In genomic region chr2:239149501-239149900, GRCh38 we compare ENCODE assay signal across 22 cellular contexts.
DNase-seq lines count a peak whose midpoint lies in the region; ATAC-seq, FAIRE-seq and TF ChIP-seq lines count a peak whose summit lies in the region.
"Had no signal": no experiment of that assay in that cellular context is flagged by ENCODE, and none has a peak within 500 bp of the region (broad histone marks: within the 10 kb centered on the region; RNA-seq: fewer than 3 reads in every experiment).

No MANE protein-coding gene starts in this region.

- H3K27me3 ChIP-seq in right lobe of liver (no peaks in the 10 kb centered on the region), HepG2 (ENCODE audit: control insufficient read depth in 1 of 2, insufficient read depth in 2 of 2, low read length in 2 of 2) (no peaks in the 10 kb centered on the region), psoas muscle (ENCODE audit: insufficient read depth in 3 of 3, low read length in 2 of 3) (no peaks in the 10 kb centered on the region)

- TF ChIP-seq RAD21 in HepG2 (CRISPR knock-in tag; IDR thresholded peaks at IDR 0.05) = no peak

- in situ Hi-C loops in HepG2 (cut with HindIII; ENCODE audit: extremely low pct_ligation_motif_present, low pct_unique_long_range_greater_than_20kb) = loop anchor here (5.0 kb wide), 1 partner anchor 248 kb away; no protein-coding TSS in a partner anchor

- H3K9me3 ChIP-seq in right lobe of liver (no peaks in the 10 kb centered on the region), HepG2 (ENCODE audit: low read length) (no peaks in the 10 kb centered on the region), psoas muscle (no peaks in the 10 kb centered on the region)
- H3K9me3 ChIP-seq: SK-N-SH had no signal

- H3K79me2 ChIP-seq in HepG2 (ENCODE audit: insufficient read depth, low read length) = no peaks in the 10 kb centered on the region

- WGBS in right lobe of liver (ENCODE audit: insufficient coverage, low coverage, low lambda C conversion rate, missing lambda C conversion rate) = 97% methylated on average over 11 of the region's 17 CpGs
- WGBS in HepG2 (ENCODE audit: low lambda C conversion rate) = 98% methylated on average over 17 of the region's 17 CpGs
- WGBS in psoas muscle, 3 donors = 90 to 93% (median 92%) methylated on average over 17 of the region's 17 CpGs

- H3K4me3 ChIP-seq in right lobe of liver (no peak overlapping the region), HepG2 (replicated peaks in 1 of 3; ENCODE audit: insufficient read depth in 1 of 3, low read depth in 2 of 3, low read length in 3 of 3) (no peak overlapping the region), psoas muscle (no peak overlapping the region)
- H3K4me3 ChIP-seq: coronary artery, GM12878 had no signal

- TF ChIP-seq CTCF in right lobe of liver (IDR thresholded peaks at IDR 0.05) (no peak), HepG2 (CRISPR knock-in tag; IDR thresholded peaks at IDR 0.05) (no peak), psoas muscle (IDR thresholded peaks at IDR 0.05) (no peak)

- no peak overlapping the region for H3K9ac ChIP-seq in HepG2 (ENCODE audit: insufficient read depth, low read depth, low read length)
- H3K9ac ChIP-seq: SK-N-SH had no signal

- no TSS peak for BruUV-seq in HepG2 (replicated peaks; lab: Mats Ljungman, UMichigan)

- no peak overlapping the region for H2AFZ ChIP-seq in HepG2 (ENCODE audit: low read length)

- TF ChIP-seq POLR2A in right lobe of liver (IDR thresholded peaks at IDR 0.05) (no peak), HepG2 (IDR thresholded peaks at IDR 0.05; ENCODE audit: insufficient read depth in 1 of 2, low read depth in 2 of 2, low read length in 2 of 2) (no peak)

- no peak overlapping the region for H3K4me2 ChIP-seq in HepG2 (ENCODE audit: low read depth, low read length)
- H3K4me2 ChIP-seq: SK-N-SH had no signal

- ATAC-seq in right lobe of liver (no peak), HepG2 (no peak), left lobe of liver (no peak), psoas muscle (no peak), HG02852 (IDR thresholded peaks at IDR 0.05; ENCODE audit: unreplicated experiment) (no peak)
- ATAC-seq in effector memory CD8-positive, alpha-beta T cell (replicated peaks) = no peak
- ATAC-seq: GM12878 had no signal

- intact Hi-C loops in right lobe of liver (cut with DNase I) (no loop called here), HepG2 (cut with micrococcal nuclease; ENCODE audit: unreplicated experiment) (no loop called here), psoas muscle (cut with DNase I) (loop anchor here in 1 of 2 donors (10.0 kb wide), 1 partner anchor 245 kb away; no protein-coding TSS in a partner anchor)

- no peak overlapping the region for H3K4me3 Mint-ChIP-seq in effector memory CD8-positive, alpha-beta T cell
- H3K4me3 Mint-ChIP-seq: activated CD4-positive, alpha-beta T cell treated with anti-CD3 and anti-CD28 coated beads, Interleukin-2, amount 10 ng/mL, durations not matched to agents 24 days and 14 days; memory B cell had no signal

- no peaks in the 10 kb centered on the region for H3K4me1 ChIP-seq in right lobe of liver
- peaks cover 6% of the 10 kb centered on the region for H3K4me1 ChIP-seq in HepG2 (ENCODE audit: insufficient read depth, low read length)
- peaks cover 23% of the 10 kb centered on the region for H3K4me1 ChIP-seq in psoas muscle

- peaks cover 12 to 16% of the 10 kb centered on the region in 2 donors for H3K4me1 Mint-ChIP-seq in effector memory CD8-positive, alpha-beta T cell (ENCODE audit: low read depth in 2 of 2)

- DNase-seq in right lobe of liver = peak; percentile 7 to 27 (median 25)
- DNase-seq in HepG2 (ENCODE audit: low spot score) = no peak
- peak; percentile 38 for DNase-seq in left lobe of liver (ENCODE audit: low spot score)
- DNase-seq in psoas muscle = peak; percentile 6 to 42
- no peak for DNase-seq in DMS114 treated with DMSO at 0.1 percent for 48 hours (lab: John Stamatoyannopoulos, UW; ENCODE audit: unreplicated experiment)
- no peak for DNase-seq in effector memory CD8-positive, alpha-beta T cell
- DNase-seq: activated CD4-positive, alpha-beta T cell treated with anti-CD3 and anti-CD28 coated beads, Interleukin-2, amount 10 ng/mL, durations not matched to agents 24 days and 14 days; amygdala; NCI-H1436 treated with DMSO at 0.1 percent for 48 hours; NCI-H526; occipital lobe; retina; SK-N-SH; stimulated activated CD4-positive, alpha-beta T cell treated with anti-CD3 and anti-CD28 coated beads, Interleukin-12 subunit alpha, Interleukin-12 subunit beta, amount 100 ng/mL, for 4 hours; stimulated activated CD4-positive, alpha-beta T cell treated with anti-CD3 and anti-CD28 coated beads, Interleukin-4, amount 100 ng/mL, for 24 hours; stimulated activated naive CD4-positive, alpha-beta T cell had no signal

- H3K36me3 Mint-ChIP-seq in effector memory CD8-positive, alpha-beta T cell (ENCODE audit: insufficient read depth) = peaks cover 15% of the 10 kb centered on the region

- H3K9me3 Mint-ChIP-seq in effector memory CD8-positive, alpha-beta T cell = peaks cover 8% of the 10 kb centered on the region in 2 donors
- H3K9me3 Mint-ChIP-seq: activated CD4-positive, alpha-beta T cell treated with anti-CD3 and anti-CD28 coated beads, Interleukin-2, amount 10 ng/mL, durations not matched to agents 24 days and 14 days had no signal

- H3K27me3 Mint-ChIP-seq in effector memory CD8-positive, alpha-beta T cell = no peaks in the 10 kb centered on the region
- H3K27me3 Mint-ChIP-seq: activated CD4-positive, alpha-beta T cell treated with anti-CD3 and anti-CD28 coated beads, Interleukin-2, amount 10 ng/mL, durations not matched to agents 24 days and 14 days; memory B cell had no signal

- H3K36me3 ChIP-seq in right lobe of liver (peaks cover 0 to 2% (median 0%) of the 10 kb centered on the region in 4 donors), HepG2 (replicated peaks in 1 of 2; ENCODE audit: control insufficient read depth in 1 of 2, insufficient read depth in 2 of 2, low read length in 2 of 2) (peaks cover 14 to 41% of the 10 kb centered on the region in 2 experiments), psoas muscle (ENCODE audit: insufficient read depth in 1 of 2, low read depth in 1 of 2) (peaks cover 4 to 92% of the 10 kb centered on the region in 2 donors)

- no peak for FAIRE-seq in HepG2 (lab: Jason Lieb, UNC)
- FAIRE-seq: bronchial epithelial cell, GM12878, islet of Langerhans had no signal

- H3K27ac Mint-ChIP-seq in effector memory CD8-positive, alpha-beta T cell = no peak overlapping the region

- TF ChIP-seq EP300 in HepG2 (IDR thresholded peaks at IDR 0.05; ENCODE audit: low read depth in 2 of 2, low read length in 2 of 2) (no peak), HepG2 (CRISPR knock-in tag; IDR thresholded peaks at IDR 0.05; ENCODE audit: borderline replicate concordance) (no peak)

- CTCF ChIA-PET in HepG2 (lab: Yijun Ruan, JAX; ENCODE audit: low intra/inter-chr PET ratio, low total read pairs) = no interaction called here

- peaks cover 2% of the 10 kb centered on the region; the same call in 1 of the 2 replicates for H4K20me1 ChIP-seq in HepG2 (ENCODE audit: insufficient read depth, low read length)

- H3K27ac ChIP-seq in right lobe of liver (no peak overlapping the region), HepG2 (ENCODE audit: extremely low read length, insufficient read depth, low read length) (no peak overlapping the region), psoas muscle (no peak overlapping the region)
- H3K27ac ChIP-seq: coronary artery had no signal

- POLR2A ChIA-PET in HepG2 (lab: Yijun Ruan, JAX) = no interaction called here

TF ChIP-seq in HepG2, 621 proteins besides CTCF, POLR2A, EP300 and RAD21:
- TF ChIP-seq ZNF496 (CRISPR knock-in tag; IDR thresholded peaks at IDR 0.05; ENCODE audit: insufficient replicate concordance) (no peak), MATR3 (CRISPR knock-in tag; IDR thresholded peaks at IDR 0.05) (no peak), SMARCC2 (IDR thresholded peaks at IDR 0.05) (no peak), MEIS2 (CRISPR knock-in tag; IDR thresholded peaks at IDR 0.05) (no peak), IRF1 (CRISPR knock-in tag; IDR thresholded peaks at IDR 0.05; ENCODE audit: low read depth) (no peak), MTF2 (CRISPR knock-in tag; IDR thresholded peaks at IDR 0.05; ENCODE audit: borderline replicate concordance) (no peak)

Comparison
In these comparisons a context has a peak if more than half of its experiments do, and no peak if none do; other contexts are left out.
1. DNase-seq: peak in right lobe of liver (3 of 3), left lobe of liver (single experiment) and psoas muscle (2 of 2); none in HepG2 (single experiment), DMS114 treated with DMSO at 0.1 percent for 48 hours (single experiment) and effector memory CD8-positive, alpha-beta T cell (0 of 3).